ENCODE assay signal across 18 cellular contexts in the genomic region with DNA sequence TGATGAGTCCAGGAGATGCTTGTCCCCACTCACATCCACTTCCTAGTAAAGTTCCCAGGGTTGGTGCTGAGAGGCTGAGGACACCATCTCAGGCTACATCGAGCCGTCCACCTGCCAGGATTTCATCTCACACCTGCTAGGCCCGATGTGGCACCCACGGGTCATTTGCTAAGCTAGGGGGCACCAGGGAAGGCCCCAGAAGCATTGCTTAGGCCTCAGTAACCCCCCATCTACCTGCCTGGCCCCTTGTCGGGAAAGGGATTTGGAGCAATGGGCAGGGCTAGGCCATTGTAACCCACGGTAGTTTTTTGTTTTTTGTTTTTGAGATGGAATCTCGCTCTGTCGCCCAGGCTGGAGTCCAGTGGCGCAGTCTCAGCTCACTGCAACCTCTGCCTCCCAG. TPM values are rescaled to one million over a fixed set of nuclear protein-coding genes. Genes with fewer than 3 reads are reported as not detected.
DNase-seq lines count a peak whose midpoint lies in the region; ATAC-seq and TF ChIP-seq lines count a peak whose summit lies in the region.
"Had no signal": no experiment of that assay in that cellular context is flagged by ENCODE, and none has a peak within 500 bp of the region (broad histone marks: within the 10 kb centered on the region; RNA-seq: fewer than 3 reads in every experiment).

No MANE protein-coding gene starts in this region.

- peak; percentile 8 for DNase-seq in activated T-cell treated with anti-CD3 and anti-CD28 coated beads, Interleukin-2, amount 50 U/mL, for 1 hour
- DNase-seq in activated T-cell treated with anti-CD3 and anti-CD28 coated beads, Interleukin-2, amount 50 U/mL, for 48 hours = no peak
- DNase-seq in left lobe of liver (ENCODE audit: low spot score) (peak; percentile 24), posterior vena cava (ENCODE audit: low spot score) (peak; percentile 44), type B pancreatic cell (ENCODE audit: extremely low spot score, unreplicated experiment) (peak; percentile 29)
- no peak for DNase-seq in activated CD4-positive, alpha-beta T cell treated with anti-CD3 and anti-CD28 coated beads, Interleukin-2, amount 50 U/mL, for 48 hours
- DNase-seq: C1 segment of cervical spinal cord; Caco-2; CD4-positive, CD25-positive, alpha-beta regulatory T cell; CD8-positive, alpha-beta T cell; DMS153; DND-41; H9 had no signal

- H3K36me3 Mint-ChIP-seq in type B pancreatic cell = peaks cover 4% of the 10 kb centered on the region
- H3K36me3 Mint-ChIP-seq: CD4-positive, CD25-positive, alpha-beta regulatory T cell; CD8-positive, alpha-beta T cell had no signal

- H3K4me3 Mint-ChIP-seq in type B pancreatic cell = no peak overlapping the region
- H3K4me3 Mint-ChIP-seq: CD4-positive, CD25-positive, alpha-beta regulatory T cell; CD8-positive, alpha-beta T cell; GM23338; H9 had no signal

- H3K27ac Mint-ChIP-seq in type B pancreatic cell = no peak overlapping the region
- H3K27ac Mint-ChIP-seq: CD4-positive, CD25-positive, alpha-beta regulatory T cell; CD8-positive, alpha-beta T cell; GM23338; H9 had no signal

- no peaks in the 10 kb centered on the region for H3K9me3 Mint-ChIP-seq in type B pancreatic cell

- no peak for ATAC-seq in left lobe of liver
- no peak for ATAC-seq in HG02973 (IDR thresholded peaks at IDR 0.05; ENCODE audit: unreplicated experiment)
- ATAC-seq in HG03135 (IDR thresholded peaks at IDR 0.05; ENCODE audit: unreplicated experiment) = no peak
- ATAC-seq: CD8-positive, alpha-beta T cell; GM12878; GM23338; HCT116 had no signal

- TF ChIP-seq CTCF in type B pancreatic cell (conservative IDR thresholded peaks at IDR 0.05) = no peak

- no peaks in the 10 kb centered on the region for H3K27me3 Mint-ChIP-seq in type B pancreatic cell

- intact Hi-C loops in posterior vena cava (cut with DNase I) = no loop called here

- no peaks in the 10 kb centered on the region for H3K4me1 Mint-ChIP-seq in type B pancreatic cell (ENCODE audit: unreplicated experiment)
- H3K4me1 Mint-ChIP-seq: CD4-positive, CD25-positive, alpha-beta regulatory T cell; GM23338 had no signal

RNA-seq across cellular contexts. Expression of a gene that starts 51.8 kb away (rescaled TPM):
- total RNA-seq in left lobe of liver (0.15 TPM), posterior vena cava (1 to 10 TPM; 1.2 to 4.6 TPM), type B pancreatic cell (ENCODE audit: low replicate concordance) (not detected in 2 replicates)
- total RNA-seq: Caco-2; CD8-positive, alpha-beta T cell; GM23338; H9 had no signal

Comparison
In these comparisons a context has a peak if more than half of its experiments do, and no peak if none do; other contexts are left out.
1. DNase-seq: peak in activated T-cell treated with anti-CD3 and anti-CD28 coated beads, Interleukin-2, amount 50 U/mL, for 1 hour (single experiment), left lobe of liver (single experiment), posterior vena cava (single experiment) and type B pancreatic cell (single experiment); none in activated T-cell treated with anti-CD3 and anti-CD28 coated beads, Interleukin-2, amount 50 U/mL, for 48 hours (0 of 2) and activated CD4-positive, alpha-beta T cell treated with anti-CD3 and anti-CD28 coated beads, Interleukin-2, amount 50 U/mL, for 48 hours (0 of 2).